1 cellular context compared by ENCODE assay signal in genomic region chr1:198929111-198929604, GRCh38.
TF ChIP-seq lines count a peak whose summit lies in the region.

No MANE protein-coding gene starts in this region.

TF ChIP-seq in GM23338, 12 proteins besides CTCF, POLR2A, EP300 and RAD21 (continued from another document):
- TF ChIP-seq ZNF462 (CRISPR knock-in tag; IDR thresholded peaks at IDR 0.05) (no peak), POLR2AphosphoS5 (IDR thresholded peaks at IDR 0.05; ENCODE audit: low read depth) (no peak), ZNF114 (CRISPR knock-in tag; IDR thresholded peaks at IDR 0.05) (no peak), EZH2 (IDR thresholded peaks at IDR 0.05; ENCODE audit: low read depth, unreplicated experiment) (no peak), NANOG (IDR thresholded peaks at IDR 0.05; ENCODE audit: borderline replicate concordance) (no peak)
- TF ChIP-seq, protein P1, sequence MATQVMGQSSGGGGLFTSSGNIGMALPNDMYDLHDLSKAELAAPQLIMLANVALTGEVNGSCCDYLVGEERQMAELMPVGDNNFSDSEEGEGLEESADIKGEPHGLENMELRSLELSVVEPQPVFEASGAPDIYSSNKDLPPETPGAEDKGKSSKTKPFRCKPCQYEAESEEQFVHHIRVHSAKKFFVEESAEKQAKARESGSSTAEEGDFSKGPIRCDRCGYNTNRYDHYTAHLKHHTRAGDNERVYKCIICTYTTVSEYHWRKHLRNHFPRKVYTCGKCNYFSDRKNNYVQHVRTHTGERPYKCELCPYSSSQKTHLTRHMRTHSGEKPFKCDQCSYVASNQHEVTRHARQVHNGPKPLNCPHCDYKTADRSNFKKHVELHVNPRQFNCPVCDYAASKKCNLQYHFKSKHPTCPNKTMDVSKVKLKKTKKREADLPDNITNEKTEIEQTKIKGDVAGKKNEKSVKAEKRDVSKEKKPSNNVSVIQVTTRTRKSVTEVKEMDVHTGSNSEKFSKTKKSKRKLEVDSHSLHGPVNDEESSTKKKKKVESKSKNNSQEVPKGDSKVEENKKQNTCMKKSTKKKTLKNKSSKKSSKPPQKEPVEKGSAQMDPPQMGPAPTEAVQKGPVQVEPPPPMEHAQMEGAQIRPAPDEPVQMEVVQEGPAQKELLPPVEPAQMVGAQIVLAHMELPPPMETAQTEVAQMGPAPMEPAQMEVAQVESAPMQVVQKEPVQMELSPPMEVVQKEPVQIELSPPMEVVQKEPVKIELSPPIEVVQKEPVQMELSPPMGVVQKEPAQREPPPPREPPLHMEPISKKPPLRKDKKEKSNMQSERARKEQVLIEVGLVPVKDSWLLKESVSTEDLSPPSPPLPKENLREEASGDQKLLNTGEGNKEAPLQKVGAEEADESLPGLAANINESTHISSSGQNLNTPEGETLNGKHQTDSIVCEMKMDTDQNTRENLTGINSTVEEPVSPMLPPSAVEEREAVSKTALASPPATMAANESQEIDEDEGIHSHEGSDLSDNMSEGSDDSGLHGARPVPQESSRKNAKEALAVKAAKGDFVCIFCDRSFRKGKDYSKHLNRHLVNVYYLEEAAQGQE (IDR thresholded peaks at IDR 0.05; ENCODE audit: unreplicated experiment), result no peak
- TF ChIP-seq, protein P2, sequence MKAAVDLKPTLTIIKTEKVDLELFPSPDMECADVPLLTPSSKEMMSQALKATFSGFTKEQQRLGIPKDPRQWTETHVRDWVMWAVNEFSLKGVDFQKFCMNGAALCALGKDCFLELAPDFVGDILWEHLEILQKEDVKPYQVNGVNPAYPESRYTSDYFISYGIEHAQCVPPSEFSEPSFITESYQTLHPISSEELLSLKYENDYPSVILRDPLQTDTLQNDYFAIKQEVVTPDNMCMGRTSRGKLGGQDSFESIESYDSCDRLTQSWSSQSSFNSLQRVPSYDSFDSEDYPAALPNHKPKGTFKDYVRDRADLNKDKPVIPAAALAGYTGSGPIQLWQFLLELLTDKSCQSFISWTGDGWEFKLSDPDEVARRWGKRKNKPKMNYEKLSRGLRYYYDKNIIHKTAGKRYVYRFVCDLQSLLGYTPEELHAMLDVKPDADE (IDR thresholded peaks at IDR 0.05), result no peak
